12 cellular contexts compared by ENCODE assay signal in genomic region chr4:180947421-180947820, GRCh38.
DNase-seq lines count a peak whose midpoint lies in the region; ATAC-seq and TF ChIP-seq lines count a peak whose summit lies in the region.
"Had no signal": no experiment of that assay in that cellular context is flagged by ENCODE, and none has a peak within 500 bp of the region (broad histone marks: within the 10 kb centered on the region; RNA-seq: fewer than 3 reads in every experiment).

No MANE protein-coding gene starts in this region.

- no peak overlapping the region for H3K23ac ChIP-seq in IMR-90 (ENCODE audit: low read depth, low read length)

- POLR2A ChIA-PET in IMR-90 (lab: Charles Lee; ENCODE audit: unreplicated experiment) = no interaction called here

- no peak overlapping the region for H3K9ac ChIP-seq in IMR-90 (ENCODE audit: low read depth, low read length)

- H4K20me1 ChIP-seq in IMR-90 (ENCODE audit: insufficient read depth, low read length) = no peaks in the 10 kb centered on the region

- H3K18ac ChIP-seq in IMR-90 (ENCODE audit: low read depth, low read length) = no peak overlapping the region

- H3K36me3 ChIP-seq in IMR-90 (ENCODE audit: control insufficient read depth, insufficient read depth, low read length) (no peaks in the 10 kb centered on the region), gastroesophageal sphincter (no peaks in the 10 kb centered on the region)

- CTCF ChIA-PET in IMR-90 (lab: Yijun Ruan, JAX) = interaction anchor here (2.3 kb wide), 1 partner anchor 283 kb away, joined by 5 read pairs; no protein-coding TSS in a partner anchor

- WGBS in IMR-90 (ENCODE audit: extremely low coverage in 2 of 2, insufficient read length in 1 of 2), 2 experiments = no CpG with 5 or more reads among the region's 5 CpGs
- WGBS in gastroesophageal sphincter (ENCODE audit: low coverage in 1 of 2), 2 donors = 8 to 19% methylated on average over 5 of the region's 5 CpGs

- no peak overlapping the region for H3K4me3 ChIP-seq in AG09309 (ENCODE audit: control insufficient read depth, low read depth, low read length)
- H3K4me3 ChIP-seq in IMR-90 (ENCODE audit: insufficient read depth, low read depth, low read length) = no peak overlapping the region
- no peak overlapping the region for H3K4me3 ChIP-seq in foreskin fibroblast (ENCODE audit: low read depth in 1 of 2, low read length in 2 of 2)
- no peak overlapping the region for H3K4me3 ChIP-seq in gastroesophageal sphincter

- no peak for TF ChIP-seq EP300 in gastroesophageal sphincter (IDR thresholded peaks at IDR 0.05)

- H2AK5ac ChIP-seq in IMR-90 (ENCODE audit: low read depth, low read length) = no peak overlapping the region

- H3K56ac ChIP-seq in IMR-90 (ENCODE audit: extremely low read depth, insufficient read depth, low read length) = no peak overlapping the region

- no peak overlapping the region for H2AFZ ChIP-seq in IMR-90 (replicated peaks; ENCODE audit: low read length, poor library complexity)

- H3K27me3 ChIP-seq in IMR-90 (ENCODE audit: control insufficient read depth, insufficient read depth, low read length) (no peaks in the 10 kb centered on the region), gastroesophageal sphincter (no peaks in the 10 kb centered on the region)

- no peak overlapping the region for H3K14ac ChIP-seq in IMR-90 (replicated peaks; ENCODE audit: low read depth, low read length)

- H2AK9ac ChIP-seq in IMR-90 (replicated peaks; ENCODE audit: low read depth, low read length, poor library complexity) = no peak overlapping the region

- intact Hi-C loops in IMR-90 (cut with micrococcal nuclease) = loop anchor here (1.0 kb wide), 3 partner anchors 38 to 282 kb away; no protein-coding TSS in a partner anchor

- H4K5ac ChIP-seq in IMR-90 (ENCODE audit: low read depth, low read length) = no peak overlapping the region

- dilution Hi-C loops in IMR-90 (cut with HindIII; ENCODE audit: low sequenced_read_pairs, unreplicated experiment) = no loop called here

- H4K8ac ChIP-seq in IMR-90 (ENCODE audit: low read depth in 2 of 2, low read length in 2 of 2) = no peak overlapping the region

- no peak overlapping the region for H3K4me2 ChIP-seq in IMR-90 (ENCODE audit: low read depth, low read length)

- DNase-seq in AG09309 (ENCODE audit: low read depth) (peak; percentile 34), IMR-90 (peak; percentile 44), SK-N-DZ (ENCODE audit: low spot score) (peak; percentile 20), foreskin fibroblast (peak in 1 of 2 donors; percentile 1), HuH-7 (ENCODE audit: low spot score) (no peak), NCI-H524 treated with DMSO at 0.1 percent for 48 hours (lab: John Stamatoyannopoulos, UW) (no peak)
- DNase-seq: activated CD8-positive, alpha-beta T cell treated with anti-CD3 and anti-CD28 coated beads for 36 hours; naive thymus-derived CD4-positive, alpha-beta T cell; NCI-H2227 treated with DMSO at 0.1 percent for 48 hours; T-cell had no signal

- H3K4ac ChIP-seq in IMR-90 (ENCODE audit: low read depth, low read length) = no peak overlapping the region

- H3K27ac ChIP-seq in IMR-90 (ENCODE audit: insufficient read depth, low read length) (no peak overlapping the region), gastroesophageal sphincter (no peak overlapping the region)

- H3K4me1 ChIP-seq in IMR-90 (ENCODE audit: control insufficient read depth, insufficient read depth, low read length) = no peaks in the 10 kb centered on the region
- H3K4me1 ChIP-seq in gastroesophageal sphincter = no peaks in the 10 kb centered on the region

- TF ChIP-seq POLR2A in IMR-90 (IDR thresholded peaks at IDR 0.05; ENCODE audit: low read depth, low read length) (no peak), gastroesophageal sphincter (IDR thresholded peaks at IDR 0.05) (no peak)

- in situ Hi-C loops in IMR-90 (cut with MboI; ENCODE audit: low sequenced_read_pairs) = loop anchor here (10.0 kb wide), 1 partner anchor 113 kb away; no protein-coding TSS in a partner anchor

- H2BK5ac ChIP-seq in IMR-90 (ENCODE audit: low read depth, low read length, poor library complexity, severe bottlenecking) = no peak overlapping the region

- H4K91ac ChIP-seq in IMR-90 (ENCODE audit: insufficient read depth, low read depth, low read length) = no peak overlapping the region

- ATAC-seq in IMR-90 (ENCODE audit: low read depth) (peak; percentile 46), gastroesophageal sphincter (no peak), GM18868 (IDR thresholded peaks at IDR 0.05; ENCODE audit: unreplicated experiment) (no peak)
- ATAC-seq: activated CD8-positive, alpha-beta T cell treated with anti-CD3 and anti-CD28 coated beads for 36 hours; naive thymus-derived CD4-positive, alpha-beta T cell; T-cell had no signal

- no TSS peak for BruUV-seq in IMR-90 (replicated peaks; lab: Mats Ljungman, UMichigan)

- H3K79me1 ChIP-seq in IMR-90 (ENCODE audit: low read depth in 1 of 2, low read length in 2 of 2) = no peaks in the 10 kb centered on the region

- TF ChIP-seq RAD21 in IMR-90 (IDR thresholded peaks at IDR 0.05; ENCODE audit: low read length) = peak; percentile 61

- H3K9me3 ChIP-seq in IMR-90 (ENCODE audit: control insufficient read depth, insufficient read depth, low read length) = no peaks in the 10 kb centered on the region; the same call in 1 of the 2 replicates
- H3K9me3 ChIP-seq in gastroesophageal sphincter = no peaks in the 10 kb centered on the region

- no peaks in the 10 kb centered on the region for H3K9me1 ChIP-seq in IMR-90 (ENCODE audit: insufficient read depth, low read length)

- TF ChIP-seq CTCF in AG09309 (IDR thresholded peaks at IDR 0.05; ENCODE audit: control insufficient read depth, insufficient read depth, low read depth, low read length, missing control alignments) = peak; percentile 63
- TF ChIP-seq CTCF in IMR-90 (conservative IDR thresholded peaks at IDR 0.05; ENCODE audit: low read depth, low read length) = peak; percentile 52
- peak; percentile 23 for TF ChIP-seq CTCF in foreskin fibroblast (IDR thresholded peaks at IDR 0.05; ENCODE audit: low read depth, low read length)
- peak in 1 of 4 experiments; percentile 13 for TF ChIP-seq CTCF in gastroesophageal sphincter (IDR thresholded peaks at IDR 0.05)

- no peak overlapping the region for H2BK15ac ChIP-seq in IMR-90 (ENCODE audit: low read depth, low read length)

- no peak overlapping the region for H2BK120ac ChIP-seq in IMR-90 (ENCODE audit: low read depth, low read length)

- no peak overlapping the region for H2BK20ac ChIP-seq in IMR-90 (ENCODE audit: low read depth, low read length)

TF ChIP-seq in IMR-90, 13 proteins besides CTCF, POLR2A, EP300 and RAD21:
- TF ChIP-seq CEBPB (IDR thresholded peaks at IDR 0.05; ENCODE audit: low read depth, low read length) = peak; percentile 34; the same call in 1 of the 2 replicates
- no peak for TF ChIP-seq NFE2L2 (IDR thresholded peaks at IDR 0.05; ENCODE audit: low read depth, low read length)
- TF ChIP-seq SMC3 (IDR thresholded peaks at IDR 0.05; ENCODE audit: low read depth, low read length) = peak; percentile 36; the same call in 1 of the 2 replicates
TF ChIP-seq in IMR-90: peak in this region for 2.

Comparison
In these comparisons a context has a peak if more than half of its experiments do, and no peak if none do; other contexts are left out.
1. DNase-seq: peak in AG09309 (single experiment), IMR-90 (single experiment) and SK-N-DZ (single experiment); none in HuH-7 (single experiment) and NCI-H524 treated with DMSO at 0.1 percent for 48 hours (single experiment).